1 cellular context compared by ENCODE assay signal in genomic region chr4:22625301-22625700, GRCh38.
TF ChIP-seq lines count a peak whose summit lies in the region.

No MANE protein-coding gene starts in this region.

TF ChIP-seq in HCT116, 20 proteins besides CTCF, POLR2A, EP300 and RAD21 (continued from another document):
- no peak for TF ChIP-seq ZFX (IDR thresholded peaks at IDR 0.05)
- no peak for TF ChIP-seq EZH2 (IDR thresholded peaks at IDR 0.05)
- no peak for TF ChIP-seq EZH2phosphoT487 (IDR thresholded peaks at IDR 0.05; ENCODE audit: borderline replicate concordance)
- TF ChIP-seq POLR2AphosphoS5 (IDR thresholded peaks at IDR 0.05; ENCODE audit: low read depth, low read length) = no peak
- TF ChIP-seq CBX3 (IDR thresholded peaks at IDR 0.05; ENCODE audit: low read depth) = no peak
- TF ChIP-seq REST (IDR thresholded peaks at IDR 0.05; ENCODE audit: low read depth) = no peak
- TF ChIP-seq YY1 (IDR thresholded peaks at IDR 0.05; ENCODE audit: extremely low read depth, insufficient replicate concordance, low read depth, low read length) = no peak
- no peak for TF ChIP-seq ZBTB33 (IDR thresholded peaks at IDR 0.05; ENCODE audit: extremely low read depth, insufficient replicate concordance, low read length)
- TF ChIP-seq ELF1 (IDR thresholded peaks at IDR 0.05; ENCODE audit: borderline replicate concordance, low read depth) = no peak
- no peak for TF ChIP-seq CEBPB (IDR thresholded peaks at IDR 0.05; ENCODE audit: low read depth)
- TF ChIP-seq FOSL1 (IDR thresholded peaks at IDR 0.05; ENCODE audit: low read depth) = no peak
